8 cellular contexts compared by ENCODE assay signal in genomic region chr1:222617367-222617951, GRCh38. TPM values are rescaled to one million over a fixed set of nuclear protein-coding genes. Genes with fewer than 3 reads are reported as not detected.
DNase-seq lines count a peak whose midpoint lies in the region; ATAC-seq and TF ChIP-seq lines count a peak whose summit lies in the region.

No MANE protein-coding gene starts in this region.

- peaks cover 29% of the 10 kb centered on the region for H3K27me3 ChIP-seq in HUES6 (ENCODE audit: control insufficient read depth, insufficient read depth, low read length)
- H3K27me3 ChIP-seq in NT2/D1 (ENCODE audit: insufficient read depth, insufficient read length): peaks cover 8% of the 10 kb centered on the region

- H3K9me3 ChIP-seq in HUES6 (ENCODE audit: control insufficient read depth, insufficient read depth, low read depth, low read length): no peaks in the 10 kb centered on the region
- no peaks in the 10 kb centered on the region for H3K9me3 ChIP-seq in NT2/D1 (ENCODE audit: insufficient read depth, low read length)

- no peak overlapping the region for H3K27ac ChIP-seq in HUES6 (ENCODE audit: low read depth, low read length)

- no peaks in the 10 kb centered on the region for H3K36me3 Mint-ChIP-seq in endothelial cell (ENCODE audit: low read depth, unreplicated experiment)

- H3K27ac Mint-ChIP-seq in endothelial cell (ENCODE audit: unreplicated experiment): no peak overlapping the region

- H3K9ac ChIP-seq in HUES6 (ENCODE audit: low read length) (peak overlapping the region; percentile 18), NT2/D1 (ENCODE audit: insufficient read length, low read depth) (peak overlapping the region; percentile 72)

- H3K36me3 ChIP-seq in HUES6 (ENCODE audit: control insufficient read depth, insufficient read depth, low read length) (peaks cover 10% of the 10 kb centered on the region), NT2/D1 (ENCODE audit: insufficient read depth, insufficient read length, low read length) (peaks cover 12% of the 10 kb centered on the region)

- H3K4me3 Mint-ChIP-seq in endothelial cell (ENCODE audit: unreplicated experiment): peak overlapping the region; percentile 87

- TF ChIP-seq CTCF in endothelial cell (IDR thresholded peaks at IDR 0.05; ENCODE audit: unreplicated experiment): no peak

- H3K27me3 Mint-ChIP-seq in endothelial cell (ENCODE audit: unreplicated experiment): no peaks in the 10 kb centered on the region

- H3K4me3 ChIP-seq in HUES6 (ENCODE audit: low read depth, low read length): peak overlapping the region; percentile 60
- H3K4me3 ChIP-seq in NT2/D1 (ENCODE audit: insufficient read length, low read depth): peak overlapping the region; percentile 36

- ATAC-seq in GM21515 (IDR thresholded peaks at IDR 0.05; ENCODE audit: unreplicated experiment): peak; percentile 80

- H3K4me1 Mint-ChIP-seq in endothelial cell (ENCODE audit: unreplicated experiment): peaks cover 15% of the 10 kb centered on the region

- H3K4me1 ChIP-seq in HUES6 (ENCODE audit: control insufficient read depth, insufficient read depth, low read length): peaks cover 6% of the 10 kb centered on the region; the same call in 1 of the 2 replicates
- no peaks in the 10 kb centered on the region for H3K4me1 ChIP-seq in NT2/D1 (ENCODE audit: insufficient read depth, insufficient read length)

- peak; percentile 96 for DNase-seq in Caki2 (ENCODE audit: low read depth)
- peak; percentile 97 for DNase-seq in NT2/D1 (ENCODE audit: low read depth, low spot score)
- peak; percentile 93 for DNase-seq in activated CD8-positive, alpha-beta memory T cell treated with anti-CD3 and anti-CD28 coated beads, Interleukin-2, amount 50 U/mL, for 4 hours
- peak; percentile 80 for DNase-seq in endothelial cell (ENCODE audit: low spot score)
- peak; percentile 83 for DNase-seq in midbrain (lab: John Stamatoyannopoulos, UW)
- peak; percentile 84 to 87 for DNase-seq in stimulated activated CD8-positive, alpha-beta memory T cell treated with anti-CD3 and anti-CD28 coated beads, Interleukin-15, amount 100 ng/mL, for 4 hours (ENCODE audit: low read depth in 2 of 2)

- no peaks in the 10 kb centered on the region for H3K9me3 Mint-ChIP-seq in endothelial cell (ENCODE audit: unreplicated experiment)

- in situ Hi-C loops in Caki2 (cut with HindIII; ENCODE audit: low pct_unique_long_range_greater_than_20kb, low sequenced_read_pairs): no loop called here

RNA-seq across cellular contexts. Expression of gene MIA3, which starts 0.4 kb away (rescaled TPM):
- 19.1 and 25.5 TPM in 2 replicates for total RNA-seq in Caki2 (2014; rRNA removed; shearing (Covaris generic); ENCODE audit: low replicate concordance)
- total RNA-seq in endothelial cell (ENCODE audit: unreplicated experiment): 48.5 TPM

RNA-seq across cellular contexts. Expression of gene TAF1A, which starts 27.7 kb away (rescaled TPM):
- total RNA-seq in Caki2 (2014; rRNA removed; shearing (Covaris generic); ENCODE audit: low replicate concordance): 10.6 and 12.2 TPM in 2 replicates
- 6.6 TPM for total RNA-seq in endothelial cell (ENCODE audit: unreplicated experiment)
